ENCODE assay signal across 8 cellular contexts in the genomic region with DNA sequence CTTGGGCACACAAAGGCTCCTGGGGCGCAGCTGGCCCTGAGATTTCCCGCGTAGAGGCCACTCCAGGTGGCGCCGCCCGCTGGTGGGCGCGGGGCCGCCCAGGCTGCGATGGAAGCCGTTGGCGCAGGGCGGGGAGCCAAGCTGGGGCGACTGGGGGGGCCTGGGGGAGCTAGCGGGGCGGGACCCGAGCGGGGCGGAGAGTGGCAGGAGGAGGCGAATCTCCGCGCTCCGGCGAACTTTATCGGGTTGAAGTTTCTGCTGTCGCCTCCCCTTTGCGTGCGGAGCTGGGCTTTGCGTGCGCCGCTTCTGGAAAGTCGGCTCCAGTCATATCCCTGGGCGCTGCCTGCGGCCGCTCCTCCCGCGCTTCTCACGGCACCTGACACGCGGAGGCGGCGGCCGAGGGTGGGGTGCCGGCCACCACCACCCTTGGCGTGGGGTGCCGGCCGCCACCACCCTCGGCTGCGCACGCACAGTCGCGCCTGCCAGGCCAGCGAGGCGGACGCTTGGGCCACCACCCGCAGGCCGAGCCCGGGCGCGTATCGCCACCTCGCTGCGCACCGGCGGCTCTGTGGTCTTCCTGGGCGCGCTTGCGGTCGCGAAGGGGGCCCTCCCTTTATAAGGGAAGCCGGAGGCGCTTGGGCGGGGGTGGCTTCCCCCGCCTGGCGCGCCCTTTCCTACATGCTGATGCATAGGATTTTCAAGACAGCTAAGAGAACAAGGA. TPM values are rescaled to one million over a fixed set of nuclear protein-coding genes. Genes with fewer than 3 reads are reported as not detected.
DNase-seq lines count a peak whose midpoint lies in the region; ATAC-seq and TF ChIP-seq lines count a peak whose summit lies in the region.

No MANE protein-coding gene starts in this region.

- DNase-seq in 8988T, result peak; percentile 75
- DNase-seq in GM13976 (ENCODE audit: low spot score), result peak; percentile 91
- peak; percentile 21 for DNase-seq in NCI-H526 treated with DMSO at 0.1 percent for 48 hours (lab: John Stamatoyannopoulos, UW)
- peak; percentile 81 for DNase-seq in activated T-helper 2 cell treated with anti-CD3 and anti-CD28 coated beads, Interferon-gamma antibody, Interleukin-2, Interleukin-4, amounts not matched to agents 10 μg/mL and 5 μg/mL and 100 μg/mL, durations not matched to agents 14 hours and 24 hours and 36 hours (ENCODE audit: low spot score)
- DNase-seq in Right ventricle myocardium inferior (ENCODE audit: missing footprints), result peak; percentile 90
- peak; percentile 35 to 49 for DNase-seq in trophoblast cell

- H3K9ac ChIP-seq in trophoblast cell (ENCODE audit: low read length), result no peak overlapping the region

- H2AFZ ChIP-seq in trophoblast cell (ENCODE audit: insufficient read depth, low read length, poor library complexity), result peak overlapping the region; percentile 48

- H2BK12ac ChIP-seq in trophoblast cell (ENCODE audit: low read length), result no peak overlapping the region

- H3K27ac ChIP-seq in trophoblast cell (ENCODE audit: low read depth, low read length), result no peak overlapping the region

- peak overlapping the region; percentile 85 for H3K27ac Mint-ChIP-seq in activated T-helper 2 cell treated with anti-CD3 and anti-CD28 coated beads, Interferon-gamma antibody, Interleukin-2, Interleukin-4, amounts not matched to agents 10 μg/mL and 5 μg/mL and 100 μg/mL, durations not matched to agents 14 hours and 24 hours and 36 hours

- H3K9me3 Mint-ChIP-seq in activated T-helper 2 cell treated with anti-CD3 and anti-CD28 coated beads, Interferon-gamma antibody, Interleukin-2, Interleukin-4, amounts not matched to agents 10 μg/mL and 5 μg/mL and 100 μg/mL, durations not matched to agents 14 hours and 24 hours and 36 hours, result no peaks in the 10 kb centered on the region

- peaks cover 45% of the 10 kb centered on the region for H3K4me1 Mint-ChIP-seq in activated T-helper 2 cell treated with anti-CD3 and anti-CD28 coated beads, Interferon-gamma antibody, Interleukin-2, Interleukin-4, amounts not matched to agents 10 μg/mL and 5 μg/mL and 100 μg/mL, durations not matched to agents 14 hours and 24 hours and 36 hours (ENCODE audit: low read depth)

- no peaks in the 10 kb centered on the region for H3K79me2 ChIP-seq in trophoblast cell (ENCODE audit: control insufficient read depth, insufficient read depth, low read length, poor library complexity)

- peak; percentile 53 for TF ChIP-seq CTCF in GM13976 (IDR thresholded peaks at IDR 0.05; ENCODE audit: borderline replicate concordance, control extremely low read depth, extremely low read depth, insufficient read depth, missing control alignments)

- H3K14ac ChIP-seq in trophoblast cell (ENCODE audit: low read length), result no peak overlapping the region

- H3K4me2 ChIP-seq in trophoblast cell (ENCODE audit: low read length), result peak overlapping the region; percentile 99

- peaks cover 4% of the 10 kb centered on the region for H3K9me3 ChIP-seq in trophoblast cell (ENCODE audit: insufficient read depth, low read depth, low read length)

- H4K91ac ChIP-seq in trophoblast cell (ENCODE audit: low read depth, low read length), result no peak overlapping the region

- no peak overlapping the region for H2BK120ac ChIP-seq in trophoblast cell (ENCODE audit: insufficient read depth, low read length, poor library complexity)

- ATAC-seq in HG02973 (IDR thresholded peaks at IDR 0.05; ENCODE audit: unreplicated experiment) (peak; percentile 55), Right ventricle myocardium inferior (peak; percentile 79), GM18858 (IDR thresholded peaks at IDR 0.05; ENCODE audit: unreplicated experiment) (no peak)

- whole genome bisulfite sequencing in trophoblast cell (ENCODE audit: extremely low coverage, insufficient coverage, insufficient read length), result no CpG with 5 or more reads among the region's 76 CpGs

- H3K23ac ChIP-seq in trophoblast cell (ENCODE audit: low read length), result no peak overlapping the region

- no peaks in the 10 kb centered on the region for H3K79me1 ChIP-seq in trophoblast cell (ENCODE audit: low read length)

- no peak overlapping the region for H3K18ac ChIP-seq in trophoblast cell (ENCODE audit: low read length)

- H3K27me3 ChIP-seq in trophoblast cell (ENCODE audit: insufficient read depth, low read length), result peaks cover 42% of the 10 kb centered on the region

- H2BK5ac ChIP-seq in trophoblast cell (ENCODE audit: low read depth, low read length, poor library complexity), result no peak overlapping the region

- peaks cover 24 to 26% of the 10 kb centered on the region in 2 experiments for H3K4me1 ChIP-seq in trophoblast cell (ENCODE audit: control insufficient read depth in 1 of 2, insufficient read depth in 2 of 2, low read length in 2 of 2)

- no peak overlapping the region for H4K12ac ChIP-seq in trophoblast cell (ENCODE audit: low read depth, low read length)

- intact Hi-C loops in activated T-helper 2 cell treated with anti-CD3 and anti-CD28 coated beads, Interferon-gamma antibody, Interleukin-2, Interleukin-4, amounts not matched to agents 10 μg/mL and 5 μg/mL and 100 μg/mL, durations not matched to agents 14 hours and 24 hours and 36 hours (cut with micrococcal nuclease), result loop anchor here (1.0 to 5.0 kb wide), 7 partner anchors 38 to 700 kb away; a partner anchor contains a TSS
- intact Hi-C loops in Right ventricle myocardium inferior (cut with DNase I), result loop anchor here (1.0 to 10.0 kb wide), 3 partner anchors 19 to 198 kb away; no protein-coding TSS in a partner anchor

- H3K27me3 Mint-ChIP-seq in activated T-helper 2 cell treated with anti-CD3 and anti-CD28 coated beads, Interferon-gamma antibody, Interleukin-2, Interleukin-4, amounts not matched to agents 10 μg/mL and 5 μg/mL and 100 μg/mL, durations not matched to agents 14 hours and 24 hours and 36 hours (ENCODE audit: low read depth), result peaks cover 42% of the 10 kb centered on the region

- in situ Hi-C loops in GM13976 (cut with MboI; ENCODE audit: low sequenced_read_pairs, unreplicated experiment), result no loop called here

- no peak overlapping the region for H4K8ac ChIP-seq in trophoblast cell (ENCODE audit: low read depth, low read length)

- peak overlapping the region; percentile 71 for H3K4me3 ChIP-seq in trophoblast cell (ENCODE audit: low read depth, low read length)

- H3K36me3 Mint-ChIP-seq in activated T-helper 2 cell treated with anti-CD3 and anti-CD28 coated beads, Interferon-gamma antibody, Interleukin-2, Interleukin-4, amounts not matched to agents 10 μg/mL and 5 μg/mL and 100 μg/mL, durations not matched to agents 14 hours and 24 hours and 36 hours (ENCODE audit: low read depth), result peaks cover 25% of the 10 kb centered on the region

- H3K36me3 ChIP-seq in trophoblast cell (ENCODE audit: control insufficient read depth in 1 of 2, insufficient read depth in 2 of 2, low read length in 2 of 2), result no peaks in the 10 kb centered on the region

- peak overlapping the region; percentile 84 for H3K4me3 Mint-ChIP-seq in activated T-helper 2 cell treated with anti-CD3 and anti-CD28 coated beads, Interferon-gamma antibody, Interleukin-2, Interleukin-4, amounts not matched to agents 10 μg/mL and 5 μg/mL and 100 μg/mL, durations not matched to agents 14 hours and 24 hours and 36 hours (ENCODE audit: low read depth)

- no peak overlapping the region for H2AK5ac ChIP-seq in trophoblast cell (ENCODE audit: low read length)

- no peak overlapping the region for H3K4ac ChIP-seq in trophoblast cell (ENCODE audit: low read depth, low read length)

RNA-seq across cellular contexts. Expression of a gene that starts 0.9 kb away (rescaled TPM):
- total RNA-seq in activated T-helper 2 cell treated with anti-CD3 and anti-CD28 coated beads, Interferon-gamma antibody, Interleukin-2, Interleukin-4, amounts not matched to agents 10 μg/mL and 5 μg/mL and 100 μg/mL, durations not matched to agents 14 hours and 24 hours and 36 hours, result 8.6 and 10.9 TPM in 2 replicates
- total RNA-seq in Right ventricle myocardium inferior, result 19.6 TPM
- polyA plus RNA-seq in trophoblast cell (2013), result 2.0 and 2.1 TPM in 2 replicates

Comparison
In these comparisons a context has a peak if more than half of its experiments do, and no peak if none do; other contexts are left out.
1. DNase-seq: peak in every context shown above with its lines; median percentile 91 in GM13976; 90 in Right ventricle myocardium inferior; 81 in activated T-helper 2 cell treated with anti-CD3 and anti-CD28 coated beads, Interferon-gamma antibody, Interleukin-2, Interleukin-4, amounts not matched to agents 10 μg/mL and 5 μg/mL and 100 μg/mL, durations not matched to agents 14 hours and 24 hours and 36 hours; 75 in 8988T; 42 in trophoblast cell; 21 in NCI-H526 treated with DMSO at 0.1 percent for 48 hours.